Comparison of ENCODE assay signal across 8 cellular contexts in genomic region chr10:97686301-97686961, GRCh38. TPM values are rescaled to one million over a fixed set of nuclear protein-coding genes. Genes with fewer than 3 reads are reported as not detected.
DNase-seq lines count a peak whose midpoint lies in the region; ATAC-seq and TF ChIP-seq lines count a peak whose summit lies in the region.

No MANE protein-coding gene starts in this region.

- intact Hi-C loops in upper lobe of right lung (cut with DNase I) = no loop called here

- H3K9me2 ChIP-seq in Karpas-422 (replicated peaks; ENCODE audit: insufficient read depth, low read length) = no peaks in the 10 kb centered on the region

- H3K4me1 ChIP-seq in Karpas-422 (ENCODE audit: low read length) = peaks cover 11% of the 10 kb centered on the region
- H3K4me1 ChIP-seq in upper lobe of right lung = peaks cover 59% of the 10 kb centered on the region

- H3K4me1 Mint-ChIP-seq in memory B cell = peaks cover 10% of the 10 kb centered on the region

- H3K27me3 ChIP-seq in Karpas-422 (ENCODE audit: low read length) = no peaks in the 10 kb centered on the region
- no peaks in the 10 kb centered on the region for H3K27me3 ChIP-seq in upper lobe of right lung

- peak overlapping the region; percentile 1 for H3K27ac Mint-ChIP-seq in memory B cell

- H3K27me3 Mint-ChIP-seq in memory B cell = no peaks in the 10 kb centered on the region

- H3K4me2 ChIP-seq in Karpas-422 (ENCODE audit: low read depth, low read length, poor library complexity, severe bottlenecking) = no peak overlapping the region

- no peaks in the 10 kb centered on the region for H3K36me3 ChIP-seq in Karpas-422 (ENCODE audit: insufficient read depth, low read length)
- H3K36me3 ChIP-seq in upper lobe of right lung = no peaks in the 10 kb centered on the region

- DNase-seq in GM12865 (ENCODE audit: low read depth) (peak; percentile 26), Karpas-422 (no peak), cerebellar cortex (ENCODE audit: low spot score) (peak; percentile 43), memory B cell (ENCODE audit: low spot score in 2 of 2) (no peak), upper lobe of right lung (no peak), DMS153 (lab: John Stamatoyannopoulos, UW) (no peak), DMS114 treated with DMSO at 0.1 percent for 48 hours (lab: John Stamatoyannopoulos, UW; ENCODE audit: unreplicated experiment) (no peak), iPS-NIHi7 (ENCODE audit: extremely low spot score) (no peak)

- H3K4me3 Mint-ChIP-seq in memory B cell = peak overlapping the region; percentile 87

- no peaks in the 10 kb centered on the region for H3K79me2 ChIP-seq in Karpas-422 (ENCODE audit: low read length)

- no peaks in the 10 kb centered on the region for H3K9me3 Mint-ChIP-seq in memory B cell

- H3K9ac ChIP-seq in Karpas-422 (ENCODE audit: low read length) = no peak overlapping the region

- ATAC-seq in memory B cell (ENCODE audit: low read depth) = peak; percentile 8
- ATAC-seq in upper lobe of right lung = no peak

- no peaks in the 10 kb centered on the region for H3K36me3 Mint-ChIP-seq in memory B cell

- H3K27ac ChIP-seq in Karpas-422 (ENCODE audit: low read length) = no peak overlapping the region
- peak overlapping the region; percentile 89 for H3K27ac ChIP-seq in upper lobe of right lung

- H3K9me3 ChIP-seq in Karpas-422 (ENCODE audit: low read length) = no peaks in the 10 kb centered on the region
- no peaks in the 10 kb centered on the region for H3K9me3 ChIP-seq in upper lobe of right lung

- no peak overlapping the region for H2AFZ ChIP-seq in Karpas-422 (ENCODE audit: low read length)

- H4K20me1 ChIP-seq in Karpas-422 (ENCODE audit: insufficient read depth, low read depth, low read length) = no peaks in the 10 kb centered on the region

- peak overlapping the region; percentile 48 for H3K4me3 ChIP-seq in GM12865 (ENCODE audit: low read depth, low read length)
- peak overlapping the region; percentile 34; the same call in 1 of the 2 replicates for H3K4me3 ChIP-seq in Karpas-422 (ENCODE audit: low read length)
- H3K4me3 ChIP-seq in upper lobe of right lung = peak overlapping the region; percentile 68

- TF ChIP-seq CTCF in GM12865 (IDR thresholded peaks at IDR 0.05; ENCODE audit: insufficient read depth, low read depth, low read length, missing control alignments) (no peak), upper lobe of right lung (IDR thresholded peaks at IDR 0.05) (no peak)

RNA-seq across cellular contexts. Expression of gene AVPI1, which starts 0.6 kb away (rescaled TPM):
- not detected in 2 replicates for total RNA-seq in Karpas-422 (2014; rRNA removed; shearing (Covaris generic); ENCODE audit: low replicate concordance)
- total RNA-seq in upper lobe of right lung = 20.5 TPM

RNA-seq across cellular contexts. Expression of gene MARVELD1, which starts 27.1 kb away (rescaled TPM):
- not detected in 2 replicates for total RNA-seq in Karpas-422 (2014; rRNA removed; shearing (Covaris generic); ENCODE audit: low replicate concordance)
- 43.8 TPM for total RNA-seq in upper lobe of right lung

RNA-seq across cellular contexts. Expression of gene PI4K2A, which starts 46.0 kb away (rescaled TPM):
- total RNA-seq in Karpas-422 (2014; rRNA removed; shearing (Covaris generic); ENCODE audit: low replicate concordance) = 4.4 and 8.3 TPM in 2 replicates
- total RNA-seq in upper lobe of right lung = 28.3 TPM

RNA-seq across cellular contexts. Expression of gene ZFYVE27, which starts 50.5 kb away (rescaled TPM):
- total RNA-seq in Karpas-422 (2014; rRNA removed; shearing (Covaris generic); ENCODE audit: low replicate concordance) = 16.9 and 19.6 TPM in 2 replicates
- total RNA-seq in upper lobe of right lung = 29.4 TPM

RNA-seq across cellular contexts. Expression of gene MORN4, which starts 53.1 kb away (rescaled TPM):
- not detected in 2 replicates for total RNA-seq in Karpas-422 (2014; rRNA removed; shearing (Covaris generic); ENCODE audit: low replicate concordance)
- total RNA-seq in upper lobe of right lung = 3.8 TPM

Comparison
In these comparisons a context has a peak if more than half of its experiments do, and no peak if none do; other contexts are left out.
1. DNase-seq: peak in GM12865 (single experiment) and cerebellar cortex (single experiment); none in Karpas-422 (single experiment), memory B cell (0 of 2), upper lobe of right lung (single experiment), DMS153 (single experiment), DMS114 treated with DMSO at 0.1 percent for 48 hours (single experiment) and iPS-NIHi7 (single experiment).
2. RNA of gene AVPI1, which starts 0.6 kb away (total RNA-seq): 20.5 TPM in upper lobe of right lung (single experiment); not detected in Karpas-422; every median in the first group is over 10 times any median in the second.
3. RNA of gene MARVELD1, which starts 27.1 kb away (total RNA-seq): 43.8 TPM in upper lobe of right lung (single experiment); not detected in Karpas-422; every median in the first group is over 10 times any median in the second.
4. Peak in every context shown above with its lines, with median percentiles within 50 percentile points of each other: H3K4me3 ChIP-seq.